In genomic region chr3:193594946-193595689, GRCh38 we compare ENCODE assay signal across 9 cellular contexts. TPM values are rescaled to one million over a fixed set of nuclear protein-coding genes. Genes with fewer than 3 reads are reported as not detected.
DNase-seq lines count a peak whose midpoint lies in the region; ATAC-seq and TF ChIP-seq lines count a peak whose summit lies in the region.
"Had no signal": no experiment of that assay in that cellular context is flagged by ENCODE, and none has a peak within 500 bp of the region (broad histone marks: within the 10 kb centered on the region; RNA-seq: fewer than 3 reads in every experiment).

No MANE protein-coding gene starts in this region.

- ATAC-seq in GM19455 (IDR thresholded peaks at IDR 0.05; ENCODE audit: unreplicated experiment), result no peak
- ATAC-seq: Right ventricle myocardium inferior had no signal

- H3K27ac ChIP-seq in OCI-LY3 (ENCODE audit: low read length), result no peak overlapping the region
- H3K27ac ChIP-seq in osteoblast (ENCODE audit: low read depth, low read length), result no peak overlapping the region

- peaks cover 2% of the 10 kb centered on the region for H3K36me3 ChIP-seq in OCI-LY3 (replicated peaks; ENCODE audit: low read depth, low read length)
- H3K36me3 ChIP-seq in osteoblast (ENCODE audit: insufficient read depth, low read length), result peaks cover 8% of the 10 kb centered on the region

- DNase-seq in ELR (ENCODE audit: low read depth), result peak; percentile 53
- DNase-seq in choroid plexus epithelial cell (ENCODE audit: low read depth), result peak; percentile 45
- DNase-seq in osteoblast (ENCODE audit: insufficient read length, low spot score, missing footprints), result peak; percentile 74
- DNase-seq in stimulated activated CD4-positive, alpha-beta T cell treated with anti-CD3 and anti-CD28 coated beads, Interleukin-12 subunit alpha, Interleukin-12 subunit beta, amount 100 ng/mL, for 4 hours, result no peak
- no peak for DNase-seq in NCI-H345 (lab: John Stamatoyannopoulos, UW)
- DNase-seq: H7 had no signal

- H3K4me2 ChIP-seq in OCI-LY3 (ENCODE audit: low read length) (peak overlapping the region; percentile 96; the same call in 1 of the 2 replicates), osteoblast (ENCODE audit: insufficient read depth, low read length) (peak overlapping the region; percentile 72)

- H3K4me3 ChIP-seq in OCI-LY3 (ENCODE audit: low read length) (no peak overlapping the region; the same call in 1 of the 2 replicates), choroid plexus epithelial cell (ENCODE audit: low read depth, low read length) (no peak overlapping the region), osteoblast (ENCODE audit: insufficient read depth, low read length) (no peak overlapping the region)

- no peak for TF ChIP-seq CTCF in OCI-LY3 (IDR thresholded peaks at IDR 0.05; ENCODE audit: low read depth, low read length)
- TF ChIP-seq CTCF in choroid plexus epithelial cell (conservative IDR thresholded peaks at IDR 0.05; ENCODE audit: low read depth, low read length), result no peak
- TF ChIP-seq CTCF in osteoblast (IDR thresholded peaks at IDR 0.05; ENCODE audit: extremely low read depth, low read depth, low read length), result no peak

- H4K20me1 ChIP-seq in OCI-LY3 (ENCODE audit: insufficient read depth, low read length) (peaks cover 16% of the 10 kb centered on the region; the same call in 1 of the 2 replicates), osteoblast (ENCODE audit: insufficient read depth, low read length) (peaks cover 30% of the 10 kb centered on the region)

- H3K9me3 ChIP-seq in OCI-LY3 (ENCODE audit: insufficient read depth, low read length), result no peaks in the 10 kb centered on the region
- no peaks in the 10 kb centered on the region for H3K9me3 ChIP-seq in osteoblast (ENCODE audit: low read depth, low read length)

- H3K4me1 ChIP-seq in OCI-LY3 (ENCODE audit: low read length), result peaks cover 20% of the 10 kb centered on the region
- H3K4me1 ChIP-seq in osteoblast (ENCODE audit: insufficient read depth, low read length), result peaks cover 21% of the 10 kb centered on the region

- H3K9ac ChIP-seq in OCI-LY3 (ENCODE audit: low read length), result no peak overlapping the region

- H3K79me2 ChIP-seq in OCI-LY3 (ENCODE audit: low read length) (peaks cover 77% of the 10 kb centered on the region), osteoblast (ENCODE audit: insufficient read depth, low read length) (peaks cover 72% of the 10 kb centered on the region)

- no peaks in the 10 kb centered on the region for H3K27me3 ChIP-seq in OCI-LY3 (ENCODE audit: low read depth, low read length)
- no peaks in the 10 kb centered on the region for H3K27me3 ChIP-seq in osteoblast (ENCODE audit: insufficient read depth, low read length)

- no peak overlapping the region for H2AFZ ChIP-seq in OCI-LY3 (ENCODE audit: low read depth, low read length)
- no peak overlapping the region for H2AFZ ChIP-seq in osteoblast (ENCODE audit: low read length)

RNA-seq across cellular contexts. Expression of gene OPA1, which starts 2.1 kb away (rescaled TPM):
- 77.4 and 87.2 TPM in 2 replicates for total RNA-seq in osteoblast

RNA-seq across cellular contexts. Expression of gene ATP13A4, which starts 40.4 kb away (rescaled TPM):
- total RNA-seq in osteoblast, result 0.29 TPM in 1 of 2 replicates, not detected in the other

Comparison
In these comparisons a context has a peak if more than half of its experiments do, and no peak if none do; other contexts are left out.
1. DNase-seq: peak in ELR (single experiment), choroid plexus epithelial cell (single experiment) and osteoblast (single experiment); none in stimulated activated CD4-positive, alpha-beta T cell treated with anti-CD3 and anti-CD28 coated beads, Interleukin-12 subunit alpha, Interleukin-12 subunit beta, amount 100 ng/mL, for 4 hours (single experiment) and NCI-H345 (single experiment).